In the genomic region with DNA sequence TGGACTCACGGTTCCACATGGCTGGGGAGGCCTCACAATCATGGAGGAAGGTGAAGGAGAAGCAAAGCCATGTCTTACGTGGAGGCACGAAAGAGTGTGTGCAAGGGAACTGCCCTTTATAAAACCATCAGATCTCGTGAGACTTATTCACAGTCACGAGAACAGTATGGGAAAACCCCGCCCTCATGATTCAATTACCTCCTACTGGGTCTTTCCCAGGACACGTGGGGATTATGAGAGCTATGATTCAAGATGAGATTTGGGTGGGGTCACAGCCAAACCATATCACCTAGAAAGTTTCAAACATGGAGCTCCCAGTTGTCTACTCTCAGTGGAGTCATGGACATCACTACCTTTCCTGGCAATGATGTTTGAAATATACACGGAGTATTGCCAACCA, we compare ENCODE assay signal across 18 cellular contexts. TPM values are rescaled to one million over a fixed set of nuclear protein-coding genes. Genes with fewer than 3 reads are reported as not detected.
A peak's percentile ranks its signal among the peaks of the same experiment; 100 is the strongest.
DNase-seq lines count a peak whose midpoint lies in the region; ATAC-seq and TF ChIP-seq lines count a peak whose summit lies in the region.
"Had no signal": no experiment of that assay in that cellular context is flagged by ENCODE, and none has a peak within 500 bp of the region (broad histone marks: within the 10 kb centered on the region; RNA-seq: fewer than 3 reads in every experiment).

No MANE protein-coding gene starts in this region.

- H3K9ac ChIP-seq in mammary epithelial cell (ENCODE audit: insufficient read depth, low read length): no peak overlapping the region
- H3K9ac ChIP-seq: GM23248 had no signal

- H3K36me3 ChIP-seq in mammary epithelial cell (ENCODE audit: insufficient read depth, low read length) (no peaks in the 10 kb centered on the region), breast epithelium (no peaks in the 10 kb centered on the region)
- H3K36me3 ChIP-seq: gastrocnemius medialis, lower lobe of right lung, Peyer's patch, suprapubic skin had no signal

- in situ Hi-C loops in mammary epithelial cell (cut with MboI; ENCODE audit: low sequenced_read_pairs in 2 of 2): loop anchor here in 1 of 2 donors (10.0 to 25.0 kb wide), 2 partner anchors 251 to 1213 kb away; no protein-coding TSS in a partner anchor

- no peaks in the 10 kb centered on the region for H3K9me3 ChIP-seq in mammary epithelial cell (replicated peaks; ENCODE audit: insufficient read depth, low read length)
- no peaks in the 10 kb centered on the region for H3K9me3 ChIP-seq in breast epithelium
- H3K9me3 ChIP-seq: gastrocnemius medialis, lower lobe of right lung, Peyer's patch, suprapubic skin had no signal

- H3K27me3 ChIP-seq in mammary epithelial cell (ENCODE audit: insufficient read depth, low read length) (no peaks in the 10 kb centered on the region), breast epithelium (no peaks in the 10 kb centered on the region), foreskin keratinocyte (no peaks in the 10 kb centered on the region)
- H3K27me3 ChIP-seq: gastrocnemius medialis, Peyer's patch, suprapubic skin had no signal

- H3K4me1 Mint-ChIP-seq in activated B cell treated with CpG ODN at 0.5 μM for 24 hours: peaks cover 10% of the 10 kb centered on the region

- TF ChIP-seq CTCF in mammary epithelial cell (conservative IDR thresholded peaks at IDR 0.05 in 1 of 2, IDR thresholded peaks at IDR 0.05 in 1 of 2; ENCODE audit: extremely low read depth in 1 of 2, insufficient read depth in 1 of 2, low read depth in 1 of 2, low read length in 2 of 2): no peak
- no peak for TF ChIP-seq CTCF in breast epithelium (IDR thresholded peaks at IDR 0.05)
- no peak for TF ChIP-seq CTCF in activated B cell treated with CpG ODN at 0.5 μM for 24 hours (IDR thresholded peaks at IDR 0.05)
- no peak for TF ChIP-seq CTCF in foreskin keratinocyte (conservative IDR thresholded peaks at IDR 0.05)

- TF ChIP-seq POLR2A in breast epithelium (IDR thresholded peaks at IDR 0.05): no peak

- intact Hi-C loops in mammary epithelial cell (cut with micrococcal nuclease): no loop called here
- intact Hi-C loops in breast epithelium (cut with DNase I; ENCODE audit: low total_unique reads): loop anchor here (10.0 kb wide), 1 partner anchor 261 kb away; no protein-coding TSS in a partner anchor
- intact Hi-C loops in activated B cell treated with CpG ODN at 0.5 μM for 24 hours (cut with micrococcal nuclease): no loop called here

- no peak overlapping the region for H3K4me2 ChIP-seq in mammary epithelial cell (ENCODE audit: insufficient read depth, low read depth, low read length)

- H3K9me3 Mint-ChIP-seq in activated B cell treated with CpG ODN at 0.5 μM for 24 hours: no peaks in the 10 kb centered on the region
- H3K9me3 Mint-ChIP-seq: naive thymus-derived CD8-positive, alpha-beta T cell had no signal

- BruUV-seq in mammary epithelial cell (replicated peaks; lab: Mats Ljungman, UMichigan): no TSS peak

- H2AFZ ChIP-seq in mammary epithelial cell (ENCODE audit: low read depth, low read length): no peak overlapping the region
- H2AFZ ChIP-seq: GM23248 had no signal

- H3K4me1 ChIP-seq in mammary epithelial cell (ENCODE audit: insufficient read depth, low read length) (no peaks in the 10 kb centered on the region), breast epithelium (no peaks in the 10 kb centered on the region), foreskin keratinocyte (no peaks in the 10 kb centered on the region)
- H3K4me1 ChIP-seq: gastrocnemius medialis, lower lobe of right lung, Peyer's patch had no signal

- H3K36me3 Mint-ChIP-seq in activated B cell treated with CpG ODN at 0.5 μM for 24 hours (ENCODE audit: low read depth): no peaks in the 10 kb centered on the region
- H3K36me3 Mint-ChIP-seq: naive thymus-derived CD8-positive, alpha-beta T cell had no signal

- no peak overlapping the region for H3K4me3 Mint-ChIP-seq in activated B cell treated with CpG ODN at 0.5 μM for 24 hours
- H3K4me3 Mint-ChIP-seq: naive thymus-derived CD8-positive, alpha-beta T cell had no signal

- peak; percentile 59 for DNase-seq in mammary epithelial cell
- no peak for DNase-seq in breast epithelium (ENCODE audit: low spot score in 2 of 2)
- no peak for DNase-seq in activated B cell treated with CpG ODN at 0.5 μM for 24 hours
- peak in 1 of 2 donors; percentile 11 for DNase-seq in foreskin keratinocyte
- no peak for DNase-seq in SKM-1 (lab: John Stamatoyannopoulos, UW; ENCODE audit: unreplicated experiment)
- DNase-seq in cerebellum (ENCODE audit: low spot score): no peak
- no peak for DNase-seq in NCI-H2029 treated with DMSO at 0.1 percent for 48 hours (lab: John Stamatoyannopoulos, UW)
- DNase-seq: aorta; COR-L47; gastrocnemius medialis; GM23248; lower lobe of right lung; naive thymus-derived CD8-positive, alpha-beta T cell; NCI-H774; Peyer's patch; posterior cingulate gyrus had no signal

- H3K27ac ChIP-seq in mammary epithelial cell (ENCODE audit: insufficient read depth, low read depth, low read length) (no peak overlapping the region), breast epithelium (no peak overlapping the region), foreskin keratinocyte (no peak overlapping the region)
- H3K27ac ChIP-seq: gastrocnemius medialis, GM23248, lower lobe of right lung, Peyer's patch, suprapubic skin had no signal

- peaks cover 4% of the 10 kb centered on the region for H3K27me3 Mint-ChIP-seq in activated B cell treated with CpG ODN at 0.5 μM for 24 hours

- peak; percentile 28 for ATAC-seq in activated B cell treated with CpG ODN at 0.5 μM for 24 hours (ENCODE audit: low read depth)
- peak; percentile 57 for ATAC-seq in foreskin keratinocyte
- ATAC-seq: gastrocnemius medialis; lower lobe of right lung; naive thymus-derived CD8-positive, alpha-beta T cell; SK-N-SH treated with all-trans-retinoic acid at 6 μM for 48 hours had no signal

- 87% methylated on average over 8 of the region's 8 CpGs for WGBS in mammary epithelial cell (ENCODE audit: low coverage, missing lambda C conversion rate)

- H3K4me3 ChIP-seq in mammary epithelial cell (replicated peaks in 1 of 3; ENCODE audit: insufficient read depth in 1 of 3, low read depth in 2 of 3, low read length in 3 of 3) (no peak overlapping the region), breast epithelium (no peak overlapping the region)
- H3K4me3 ChIP-seq: gastrocnemius medialis, GM23248, lower lobe of right lung, Peyer's patch, suprapubic skin had no signal

- no peaks in the 10 kb centered on the region for H4K20me1 ChIP-seq in mammary epithelial cell (ENCODE audit: insufficient read depth, low read length)

- dilution Hi-C loops in mammary epithelial cell (cut with HindIII; ENCODE audit: low sequenced_read_pairs): loop anchor here (5.0 kb wide), 1 partner anchor 93 kb away; a partner anchor contains a TSS

- POLR2A ChIA-PET in activated B cell treated with CpG ODN at 0.5 μM for 24 hours (lab: Charles Lee): no interaction called here

- H3K79me2 ChIP-seq in mammary epithelial cell (ENCODE audit: insufficient read depth, low read length): no peaks in the 10 kb centered on the region

- H3K27ac Mint-ChIP-seq in activated B cell treated with CpG ODN at 0.5 μM for 24 hours: peak overlapping the region; percentile 8

- CTCF ChIA-PET in mammary epithelial cell (lab: Charles Lee; ENCODE audit: low non-redundant PET): no interaction called here
- CTCF ChIA-PET in activated B cell treated with CpG ODN at 0.5 μM for 24 hours (lab: Charles Lee): interaction anchor here (1.5 to 1.7 kb wide), 2 partner anchors 96 to 257 kb away, joined by 3 read pairs; no protein-coding TSS in a partner anchor

RNA-seq across cellular contexts. Expression of a gene that starts 49.6 kb away (rescaled TPM):
- 100 to 1,000 TPM in 1 of 2 donors, 10 to 100 TPM in 1; 34.3 to 210 TPM for total RNA-seq in mammary epithelial cell
- 74.1 TPM for polyA plus RNA-seq in mammary epithelial cell
- 26.3 TPM for polyA minus RNA-seq in mammary epithelial cell
- 10 to 100 TPM; 18.1 to 33.8 (median 30.5) TPM for total RNA-seq in breast epithelium
- total RNA-seq in activated B cell treated with CpG ODN at 0.5 μM for 24 hours: 73.0 and 85.0 TPM in 2 replicates
- 197 and 213 TPM in 2 replicates for total RNA-seq in foreskin keratinocyte
- 183 and 230 TPM in 2 replicates for polyA plus RNA-seq in foreskin keratinocyte
- 78.7 TPM for total RNA-seq in cerebellum
